In the genomic region with DNA sequence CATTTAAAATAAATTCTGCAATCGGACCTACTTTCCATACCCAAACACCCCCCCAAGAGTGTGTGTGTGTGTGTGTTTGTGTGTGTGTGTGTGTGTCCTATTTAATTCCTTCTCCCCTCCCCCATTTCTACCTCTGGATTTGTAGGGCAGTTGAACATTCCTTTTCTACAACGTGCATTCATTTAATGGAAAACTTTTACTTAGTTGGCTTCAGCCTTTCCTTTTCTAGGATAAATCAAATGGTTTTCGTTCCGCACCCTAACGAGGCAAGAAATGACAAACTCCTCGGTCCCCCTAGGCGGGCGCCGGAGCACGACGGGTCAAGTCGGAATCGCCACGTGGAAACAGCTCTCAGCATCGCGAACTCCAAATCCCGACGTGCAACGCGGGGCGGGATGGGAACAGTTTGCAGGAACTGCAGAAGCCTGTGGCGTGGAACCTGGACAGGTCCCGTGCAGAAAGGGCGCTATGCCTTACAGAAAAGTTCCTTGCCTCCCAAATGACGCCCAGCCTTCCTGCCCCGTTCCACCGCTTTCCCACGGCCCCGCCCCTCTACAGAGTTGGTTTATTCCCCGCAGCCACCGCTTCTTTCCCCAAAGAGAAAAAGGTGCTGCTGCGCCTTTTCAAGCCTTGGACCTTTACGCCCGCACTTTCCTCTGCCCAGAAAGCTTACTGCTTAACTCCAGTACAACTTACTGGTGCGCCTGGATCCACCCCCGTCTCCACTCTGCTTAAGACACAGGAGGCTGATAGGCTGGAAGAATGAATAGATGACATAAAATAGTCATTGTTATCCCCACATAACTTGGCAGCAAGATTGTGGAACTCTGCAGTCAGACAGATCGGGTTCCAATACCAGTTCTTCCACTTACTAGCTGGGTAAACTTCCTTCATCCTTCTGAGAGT, we compare ENCODE assay signal across 8 cellular contexts. TPM values are rescaled to one million over a fixed set of nuclear protein-coding genes. Genes with fewer than 3 reads are reported as not detected.
A peak's percentile ranks its signal among the peaks of the same experiment; 100 is the strongest.
DNase-seq lines count a peak whose midpoint lies in the region; ATAC-seq and TF ChIP-seq lines count a peak whose summit lies in the region.

No MANE protein-coding gene starts in this region.

- H3K4me3 ChIP-seq in AG10803 (ENCODE audit: low read length) (peak overlapping the region; percentile 97), ascending aorta (peak overlapping the region; percentile 74 to 91), trophoblast cell (ENCODE audit: low read depth, low read length) (peak overlapping the region; percentile 34)

- no peak; the same call in 1 of the 2 replicates for TF ChIP-seq CTCF in AG10803 (conservative IDR thresholded peaks at IDR 0.05; ENCODE audit: low read length)
- no peak for TF ChIP-seq CTCF in ascending aorta (IDR thresholded peaks at IDR 0.05)

- no peak overlapping the region for H3K9ac ChIP-seq in trophoblast cell (ENCODE audit: low read length)

- no peak overlapping the region for H3K23ac ChIP-seq in trophoblast cell (ENCODE audit: low read length)

- TF ChIP-seq POLR2A in GM19193 (IDR thresholded peaks at IDR 0.05; ENCODE audit: extremely low read depth, insufficient read depth, insufficient read length), result peak; percentile 51

- H3K79me1 ChIP-seq in trophoblast cell (ENCODE audit: low read length), result peaks cover 13% of the 10 kb centered on the region

- no peak overlapping the region for H2BK12ac ChIP-seq in trophoblast cell (ENCODE audit: low read length)

- ATAC-seq in left ventricle myocardium superior, result peak; percentile 85
- ATAC-seq in HG03571 (IDR thresholded peaks at IDR 0.05; ENCODE audit: unreplicated experiment), result no peak

- H4K91ac ChIP-seq in trophoblast cell (ENCODE audit: low read depth, low read length), result peak overlapping the region; percentile 55

- H3K79me2 ChIP-seq in trophoblast cell (ENCODE audit: control insufficient read depth, insufficient read depth, low read length, poor library complexity), result peaks cover 10% of the 10 kb centered on the region

- intact Hi-C loops in ascending aorta (cut with DNase I) (loop anchor here (1.0 to 2.0 kb wide), 3 partner anchors 40 to 117 kb away; partner anchors contain the start of genes ABCC5 and AP2M1), left ventricle myocardium superior (cut with micrococcal nuclease) (no loop called here)

- no peak overlapping the region for H2BK5ac ChIP-seq in trophoblast cell (ENCODE audit: low read depth, low read length, poor library complexity)

- DNase-seq in AG10803 (ENCODE audit: low read depth) (peak; percentile 77), NCI-H1092 (lab: John Stamatoyannopoulos, UW) (peak; percentile 58), SKM-1 (lab: John Stamatoyannopoulos, UW; ENCODE audit: unreplicated experiment) (peak; percentile 74), ascending aorta (ENCODE audit: low spot score in 2 of 2) (peak; percentile 63 to 93), left ventricle myocardium superior (peak; percentile 90), trophoblast cell (peak; percentile 74 to 87)

- H3K4me1 ChIP-seq in ascending aorta (peaks cover 3 to 9% of the 10 kb centered on the region in 2 donors), trophoblast cell (ENCODE audit: control insufficient read depth in 1 of 2, insufficient read depth in 2 of 2, low read length in 2 of 2) (peaks cover 0 to 6% of the 10 kb centered on the region in 2 experiments)

- H3K4me2 ChIP-seq in trophoblast cell (ENCODE audit: low read length), result peak overlapping the region; percentile 96

- peak overlapping the region; percentile 35 for H4K12ac ChIP-seq in trophoblast cell (ENCODE audit: low read depth, low read length)

- no peaks in the 10 kb centered on the region for H3K9me3 ChIP-seq in ascending aorta
- no peaks in the 10 kb centered on the region for H3K9me3 ChIP-seq in trophoblast cell (ENCODE audit: insufficient read depth, low read depth, low read length)

- WGBS in trophoblast cell (ENCODE audit: extremely low coverage, insufficient coverage, insufficient read length), result no CpG with 5 or more reads among the region's 37 CpGs

- peak overlapping the region; percentile 90 to 91 for H3K27ac ChIP-seq in ascending aorta
- peak overlapping the region; percentile 52 for H3K27ac ChIP-seq in trophoblast cell (ENCODE audit: low read depth, low read length)

- peaks cover 0 to 5% of the 10 kb centered on the region in 2 donors for H3K36me3 ChIP-seq in ascending aorta
- H3K36me3 ChIP-seq in trophoblast cell (ENCODE audit: control insufficient read depth in 1 of 2, insufficient read depth in 2 of 2, low read length in 2 of 2), result peaks cover 6 to 10% of the 10 kb centered on the region in 2 experiments

- peak overlapping the region; percentile 31 for H2BK120ac ChIP-seq in trophoblast cell (ENCODE audit: insufficient read depth, low read length, poor library complexity)

- peak overlapping the region; percentile 69 for H3K14ac ChIP-seq in trophoblast cell (ENCODE audit: low read length)

- peak overlapping the region; percentile 85 for H4K8ac ChIP-seq in trophoblast cell (ENCODE audit: low read depth, low read length)

- H3K27me3 ChIP-seq in ascending aorta (no peaks in the 10 kb centered on the region), trophoblast cell (ENCODE audit: insufficient read depth, low read length) (no peaks in the 10 kb centered on the region)

- H2AFZ ChIP-seq in trophoblast cell (ENCODE audit: insufficient read depth, low read length, poor library complexity), result peak overlapping the region; percentile 52

- H3K18ac ChIP-seq in trophoblast cell (ENCODE audit: low read length), result peak overlapping the region; percentile 53

- H2AK5ac ChIP-seq in trophoblast cell (ENCODE audit: low read length), result no peak overlapping the region

- peak overlapping the region; percentile 50 for H3K4ac ChIP-seq in trophoblast cell (ENCODE audit: low read depth, low read length)

RNA-seq across cellular contexts. Expression of gene EIF2B5, which starts 1.1 kb away (rescaled TPM):
- total RNA-seq in ascending aorta (24.7 TPM), left ventricle myocardium superior (33.1 TPM)
- polyA plus RNA-seq in trophoblast cell (2013), result 29.4 and 31.2 TPM in 2 replicates

RNA-seq across cellular contexts. Expression of gene DVL3, which starts 21.1 kb away (rescaled TPM):
- total RNA-seq in ascending aorta (36.6 TPM), left ventricle myocardium superior (76.8 TPM)
- 158 and 169 TPM in 2 replicates for polyA plus RNA-seq in trophoblast cell (2013)

RNA-seq across cellular contexts. Expression of gene HTR3E, which starts 37.2 kb away (rescaled TPM):
- not detected for total RNA-seq in ascending aorta
- not detected for total RNA-seq in left ventricle myocardium superior
- not detected in 2 replicates for polyA plus RNA-seq in trophoblast cell (2013)

RNA-seq across cellular contexts. Expression of gene AP2M1, which starts 40.6 kb away (rescaled TPM):
- total RNA-seq in ascending aorta (101 TPM), left ventricle myocardium superior (318 TPM)
- polyA plus RNA-seq in trophoblast cell (2013), result 392 and 402 TPM in 2 replicates

RNA-seq across cellular contexts. Expression of gene ABCF3, which starts 51.9 kb away (rescaled TPM):
- total RNA-seq in ascending aorta (93.3 TPM), left ventricle myocardium superior (75.6 TPM)
- polyA plus RNA-seq in trophoblast cell (2013), result 31.9 and 32.0 TPM in 2 replicates

Comparison
In these comparisons a context has a peak if more than half of its experiments do, and no peak if none do; other contexts are left out.
1. H3K4me3 ChIP-seq: peak in every context shown above with its lines; median percentile 97 in AG10803; 82 in ascending aorta; 34 in trophoblast cell.